ENCODE assay signal across 8 cellular contexts in the genomic region with DNA sequence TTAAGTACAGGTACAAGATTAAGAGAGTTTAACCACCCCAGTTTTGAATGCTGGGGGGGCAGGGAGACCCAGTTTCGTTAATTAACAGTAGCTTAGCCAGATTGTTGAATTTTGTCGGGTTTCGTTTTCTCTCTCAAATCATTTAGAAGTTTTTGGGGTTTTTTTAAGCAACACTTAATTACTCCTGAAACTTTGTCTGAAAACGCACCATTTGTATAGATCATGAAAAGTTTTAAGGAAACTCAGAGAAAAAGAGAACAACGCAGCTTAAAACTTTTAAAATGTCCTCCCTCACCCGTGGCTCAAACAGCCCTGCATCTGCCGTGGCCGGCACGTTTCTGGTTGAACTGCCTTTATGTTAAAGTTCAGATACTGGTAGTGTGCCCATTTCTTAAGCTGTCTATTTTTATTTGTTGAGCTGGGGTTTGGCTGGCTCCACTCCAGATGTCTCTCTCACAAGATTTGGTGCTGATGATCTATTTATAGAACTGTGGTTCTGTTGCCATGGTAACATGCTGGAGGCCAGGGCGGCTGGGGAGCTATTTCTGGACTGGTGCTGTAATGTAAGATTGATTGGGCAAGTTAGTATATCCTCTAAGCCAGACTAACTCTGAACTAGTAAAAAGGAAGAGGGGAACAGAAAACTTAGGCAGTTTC. TPM values are rescaled to one million over a fixed set of nuclear protein-coding genes. Genes with fewer than 3 reads are reported as not detected.
DNase-seq lines count a peak whose midpoint lies in the region; ATAC-seq, FAIRE-seq and TF ChIP-seq lines count a peak whose summit lies in the region.

No MANE protein-coding gene starts in this region.

- peak overlapping the region; percentile 37 for H3K4me3 ChIP-seq in AG04450 (ENCODE audit: low read depth, low read length)
- no peak overlapping the region for H3K4me3 ChIP-seq in HepG2 (replicated peaks in 1 of 3; ENCODE audit: insufficient read depth in 1 of 3, low read depth in 2 of 3, low read length in 3 of 3)

- H3K27ac ChIP-seq in AG04450 (ENCODE audit: low read depth, low read length) (peak overlapping the region; percentile 58), cingulate gyrus (ENCODE audit: low read depth, low read length) (peak overlapping the region; percentile 82), HepG2 (ENCODE audit: extremely low read length, insufficient read depth, low read length) (no peak overlapping the region)

- H3K4me1 ChIP-seq in HepG2 (ENCODE audit: insufficient read depth, low read length) = no peaks in the 10 kb centered on the region

- H3K9ac ChIP-seq in HepG2 (ENCODE audit: insufficient read depth, low read depth, low read length) = no peak overlapping the region

- peaks cover 6% of the 10 kb centered on the region for H3K79me2 ChIP-seq in HepG2 (ENCODE audit: insufficient read depth, low read length)

- TF ChIP-seq CTCF in AG04450 (IDR thresholded peaks at IDR 0.05; ENCODE audit: low read depth, low read length) (no peak), HepG2 (CRISPR knock-in tag; IDR thresholded peaks at IDR 0.05) (no peak)

- no peak for FAIRE-seq in HepG2 (lab: Jason Lieb, UNC)

- in situ Hi-C loops in HepG2 (cut with HindIII; ENCODE audit: extremely low pct_ligation_motif_present, low pct_unique_long_range_greater_than_20kb) = no loop called here

- no peak overlapping the region for H2AFZ ChIP-seq in HepG2 (ENCODE audit: low read length)

- TSS peak; percentile 1 for BruUV-seq in HepG2 (replicated peaks; lab: Mats Ljungman, UMichigan)

- peaks cover 63 to 85% of the 10 kb centered on the region in 2 experiments for H3K36me3 ChIP-seq in HepG2 (replicated peaks in 1 of 2; ENCODE audit: control insufficient read depth in 1 of 2, insufficient read depth in 2 of 2, low read length in 2 of 2)

- no peak for TF ChIP-seq RAD21 in HepG2 (CRISPR knock-in tag; IDR thresholded peaks at IDR 0.05)

- 95% methylated on average over 10 of the region's 10 CpGs for WGBS in HepG2 (ENCODE audit: low lambda C conversion rate)

- TF ChIP-seq POLR2A in HepG2 (IDR thresholded peaks at IDR 0.05; ENCODE audit: insufficient read depth in 1 of 2, low read depth in 2 of 2, low read length in 2 of 2) = no peak

- no peak for TF ChIP-seq EP300 in HepG2 (IDR thresholded peaks at IDR 0.05; ENCODE audit: low read depth in 2 of 2, low read length in 2 of 2)
- no peak for TF ChIP-seq EP300 in HepG2 (CRISPR knock-in tag; IDR thresholded peaks at IDR 0.05; ENCODE audit: borderline replicate concordance)

- intact Hi-C loops in HepG2 (cut with micrococcal nuclease; ENCODE audit: unreplicated experiment) = no loop called here

- POLR2A ChIA-PET in AG04450 (lab: Yijun Ruan, JAX) = interaction anchor here (0.6 to 1.2 kb wide), 5 partner anchors 16 to 257 kb away, joined by 3 to 9 read pairs (median 4); a partner anchor contains a TSS
- POLR2A ChIA-PET in HepG2 (lab: Yijun Ruan, JAX) = no interaction called here

- no peaks in the 10 kb centered on the region for H3K9me3 ChIP-seq in AG04450 (ENCODE audit: control insufficient read depth, insufficient read depth, low read length)
- H3K9me3 ChIP-seq in HepG2 (ENCODE audit: low read length) = no peaks in the 10 kb centered on the region

- ATAC-seq in GM18508 (IDR thresholded peaks at IDR 0.05; ENCODE audit: insufficient read depth, unreplicated experiment) = peak; percentile 66
- peak; percentile 90 for ATAC-seq in HG02885 (IDR thresholded peaks at IDR 0.05; ENCODE audit: poor library complexity, unreplicated experiment)
- ATAC-seq in HepG2 = no peak

- CTCF ChIA-PET in AG04450 (lab: Charles Lee) = interaction anchor here (0.8 to 2.4 kb wide), 2 partner anchors 38 to 256 kb away, joined by 3 to 8 read pairs; a partner anchor contains a TSS
- CTCF ChIA-PET in HepG2 (lab: Yijun Ruan, JAX; ENCODE audit: low intra/inter-chr PET ratio, low total read pairs) = no interaction called here

- peaks cover 35% of the 10 kb centered on the region for H4K20me1 ChIP-seq in HepG2 (ENCODE audit: insufficient read depth, low read length)

- H3K27me3 ChIP-seq in AG04450 (ENCODE audit: control insufficient read depth, insufficient read depth, low read length) (no peaks in the 10 kb centered on the region), HepG2 (ENCODE audit: control insufficient read depth in 1 of 2, insufficient read depth in 2 of 2, low read length in 2 of 2) (no peaks in the 10 kb centered on the region)

- DNase-seq in AG04450 (ENCODE audit: low read depth, low spot score) = peak; percentile 98
- peak; percentile 79 for DNase-seq in NCI-H187 treated with DMSO at 0.1 percent for 48 hours (lab: John Stamatoyannopoulos, UW)
- DNase-seq in UCSD-AML1 (lab: John Stamatoyannopoulos, UW; ENCODE audit: unreplicated experiment) = peak; percentile 78
- peak; percentile 50 for DNase-seq in HepG2 (ENCODE audit: low spot score)
- peak in 2 of 3 experiments; percentile 8 to 23 for DNase-seq in stimulated activated CD4-positive, alpha-beta T cell treated with anti-CD3 and anti-CD28 coated beads, TNF-alpha, amount 100 ng/mL, for 4 hours (ENCODE audit: low read depth in 3 of 3)

- no peak overlapping the region for H3K4me2 ChIP-seq in HepG2 (ENCODE audit: low read depth, low read length)

TF ChIP-seq in HepG2, 621 proteins besides CTCF, POLR2A, EP300 and RAD21 (continues in another document):
- peak; percentile 30; the same call in 1 of the 2 replicates for TF ChIP-seq POLR2G (IDR thresholded peaks at IDR 0.05; ENCODE audit: low read depth, low read length)
- TF ChIP-seq ZNF672 (CRISPR knock-in tag; IDR thresholded peaks at IDR 0.05) = no peak
- peak; percentile 54; the same call in 1 of the 2 replicates for TF ChIP-seq RFX5 (IDR thresholded peaks at IDR 0.05; ENCODE audit: low read depth, low read length)
- TF ChIP-seq EZH2 (conservative IDR thresholded peaks at IDR 0.05; ENCODE audit: low read depth, low read length) = no peak
- no peak for TF ChIP-seq CHCHD3 (CRISPR knock-in tag; IDR thresholded peaks at IDR 0.05)
- no peak for TF ChIP-seq SMAD3 (CRISPR knock-in tag; IDR thresholded peaks at IDR 0.05)
- TF ChIP-seq RFX1 (IDR thresholded peaks at IDR 0.05) = peak; percentile 72; the same call in 1 of the 2 replicates
- peak; percentile 30 for TF ChIP-seq RBM22 (optimal IDR thresholded peaks at IDR 0.05; ENCODE audit: low read length)
- TF ChIP-seq ASH2L (IDR thresholded peaks at IDR 0.05; ENCODE audit: insufficient read length, low read depth, low read length) = no peak
- TF ChIP-seq RFX3 (CRISPR knock-in tag; IDR thresholded peaks at IDR 0.05) = 0 out of 2 replicates have a peak, but pooled peaks have one; percentile 40

RNA-seq across cellular contexts. Expression of a gene that starts 55.1 kb away (rescaled TPM):
- polyA plus RNA-seq in AG04450 (2011; rRNA removed) (765 and 1,181 TPM in 2 replicates), HepG2 (2011; rRNA removed) (1,008 and 1,029 TPM in 2 replicates)
- polyA minus RNA-seq in AG04450 (2011; rRNA and poly(A)+ RNA removed) = 1,147 and 1,540 TPM in 2 replicates
- total RNA-seq in HepG2 (2016; rRNA removed; fragmentation: Illumina TruSeq; extraction: Trizol) = 382 and 407 TPM in 2 replicates
- total RNA-seq in HepG2 (2016; cell fraction: cytosol; rRNA removed; fragmentation: Illumina TruSeq; extraction: Trizol; ENCODE audit: low read depth) = 604 and 617 TPM in 2 replicates
- total RNA-seq in HepG2 (2016; cell fraction: insoluble cytoplasmic fraction; rRNA removed; fragmentation: Illumina TruSeq; extraction: Trizol) = 369 and 397 TPM in 2 replicates
- total RNA-seq in HepG2 (2016; cell fraction: membrane; rRNA removed; fragmentation: Illumina TruSeq; extraction: Trizol) = 887 and 1,010 TPM in 2 replicates
- total RNA-seq in HepG2 (2016; cell fraction: nucleus; rRNA removed; fragmentation: Illumina TruSeq; extraction: Trizol) = 281 and 324 TPM in 2 replicates
- 1,419 and 1,481 TPM in 2 replicates for polyA plus RNA-seq in HepG2 (2011; cell fraction: cytosol; rRNA removed)
- polyA plus RNA-seq in HepG2 (2011; cell fraction: nucleus; rRNA removed) = 1,285 and 1,363 TPM in 2 replicates
- 1,216 and 1,583 TPM in 2 replicates for polyA plus RNA-seq in HepG2 (2012)
- 2,019 and 2,103 TPM in 2 replicates for polyA plus RNA-seq in HepG2 (2016; cell fraction: cytosol; fragmentation: Illumina TruSeq; extraction: Trizol; ENCODE audit: low read depth)
- polyA plus RNA-seq in HepG2 (2016; cell fraction: insoluble cytoplasmic fraction; fragmentation: Illumina TruSeq; extraction: Trizol; ENCODE audit: low read depth) = 991 and 1,223 TPM in 2 replicates
- polyA plus RNA-seq in HepG2 (2016; cell fraction: membrane; fragmentation: Illumina TruSeq; extraction: Trizol; ENCODE audit: low read depth) = 2,245 and 2,285 TPM in 2 replicates
- 1,096 and 1,140 TPM in 2 replicates for polyA plus RNA-seq in HepG2 (2016; cell fraction: nucleus; fragmentation: Illumina TruSeq; extraction: Trizol; ENCODE audit: insufficient read depth, low read depth)
- polyA minus RNA-seq in HepG2 (2011; rRNA and poly(A)+ RNA removed; ENCODE audit: low replicate concordance) = 1,501 and 1,552 TPM in 2 replicates
- 671 and 731 TPM in 2 replicates for polyA minus RNA-seq in HepG2 (2011; cell fraction: cytosol; rRNA and poly(A)+ RNA removed)
- polyA minus RNA-seq in HepG2 (2011; cell fraction: nucleus; rRNA and poly(A)+ RNA removed) = 391 and 498 TPM in 2 replicates

RNA-seq across cellular contexts. Expression of a gene that starts 56.9 kb away (rescaled TPM):
- polyA plus RNA-seq in AG04450 (2011; rRNA removed) (0.52 and 0.65 TPM in 2 replicates), HepG2 (2011; rRNA removed) (not detected in 2 replicates)
- 0.48 and 1.1 TPM in 2 replicates for polyA minus RNA-seq in AG04450 (2011; rRNA and poly(A)+ RNA removed)
- total RNA-seq in HepG2 (2016; rRNA removed; fragmentation: Illumina TruSeq; extraction: Trizol) = not detected in 2 replicates
- not detected in 2 replicates for total RNA-seq in HepG2 (2016; cell fraction: cytosol; rRNA removed; fragmentation: Illumina TruSeq; extraction: Trizol; ENCODE audit: low read depth)
- not detected in 2 replicates for total RNA-seq in HepG2 (2016; cell fraction: insoluble cytoplasmic fraction; rRNA removed; fragmentation: Illumina TruSeq; extraction: Trizol)
- not detected in 2 replicates for total RNA-seq in HepG2 (2016; cell fraction: membrane; rRNA removed; fragmentation: Illumina TruSeq; extraction: Trizol)
- not detected in 2 replicates for total RNA-seq in HepG2 (2016; cell fraction: nucleus; rRNA removed; fragmentation: Illumina TruSeq; extraction: Trizol)
- polyA plus RNA-seq in HepG2 (2011; cell fraction: cytosol; rRNA removed) = not detected in 2 replicates
- 0.06 and 0.23 TPM in 2 replicates for polyA plus RNA-seq in HepG2 (2011; cell fraction: nucleus; rRNA removed)
- polyA plus RNA-seq in HepG2 (2012) = not detected in 2 replicates
- not detected in 2 replicates for polyA plus RNA-seq in HepG2 (2016; cell fraction: cytosol; fragmentation: Illumina TruSeq; extraction: Trizol; ENCODE audit: low read depth)
- polyA plus RNA-seq in HepG2 (2016; cell fraction: insoluble cytoplasmic fraction; fragmentation: Illumina TruSeq; extraction: Trizol; ENCODE audit: low read depth) = not detected in 2 replicates
- not detected in 2 replicates for polyA plus RNA-seq in HepG2 (2016; cell fraction: membrane; fragmentation: Illumina TruSeq; extraction: Trizol; ENCODE audit: low read depth)
- not detected in 2 replicates for polyA plus RNA-seq in HepG2 (2016; cell fraction: nucleus; fragmentation: Illumina TruSeq; extraction: Trizol; ENCODE audit: insufficient read depth, low read depth)
- 0.49 TPM in 1 of 2 replicates, not detected in the other for polyA minus RNA-seq in HepG2 (2011; rRNA and poly(A)+ RNA removed; ENCODE audit: low replicate concordance)
- not detected in 2 replicates for polyA minus RNA-seq in HepG2 (2011; cell fraction: cytosol; rRNA and poly(A)+ RNA removed)
- 0.26 and 0.37 TPM in 2 replicates for polyA minus RNA-seq in HepG2 (2011; cell fraction: nucleus; rRNA and poly(A)+ RNA removed)

Comparison
In these comparisons a context has a peak if more than half of its experiments do, and no peak if none do; other contexts are left out.
1. DNase-seq: peak in every context shown above with its lines; median percentile 98 in AG04450; 79 in NCI-H187 treated with DMSO at 0.1 percent for 48 hours; 78 in UCSD-AML1; 50 in HepG2; 16 in stimulated activated CD4-positive, alpha-beta T cell treated with anti-CD3 and anti-CD28 coated beads, TNF-alpha, amount 100 ng/mL, for 4 hours.